Comparison of ENCODE assay signal across 14 cellular contexts in genomic region chrX:43707812-43708548, GRCh38. TPM values are rescaled to one million over a fixed set of nuclear protein-coding genes. Genes with fewer than 3 reads are reported as not detected.
DNase-seq lines count a peak whose midpoint lies in the region; ATAC-seq and TF ChIP-seq lines count a peak whose summit lies in the region.
"Had no signal": no experiment of that assay in that cellular context is flagged by ENCODE, and none has a peak within 500 bp of the region (broad histone marks: within the 10 kb centered on the region; RNA-seq: fewer than 3 reads in every experiment).

No MANE protein-coding gene starts in this region.

- H3K4me1 Mint-ChIP-seq in GM23338 = no peaks in the 10 kb centered on the region; the same call in 2 of the 3 replicates

- H3K27me3 Mint-ChIP-seq in GM23338 (ENCODE audit: insufficient read depth, low read depth, poor library complexity) = no peaks in the 10 kb centered on the region
- H3K27me3 Mint-ChIP-seq: brain had no signal

- H3K4me3 Mint-ChIP-seq in GM23338 = no peak overlapping the region
- H3K4me3 Mint-ChIP-seq: brain had no signal

- H3K27ac Mint-ChIP-seq in GM23338 = no peak overlapping the region

- TF ChIP-seq POLR2A in heart left ventricle (IDR thresholded peaks at IDR 0.05) = no peak
- no peak for TF ChIP-seq POLR2A in prostate gland (IDR thresholded peaks at IDR 0.05)

- H3K27ac ChIP-seq in A673 (ENCODE audit: low read depth, low read length, poor library complexity, severe bottlenecking) = no peak overlapping the region
- H3K27ac ChIP-seq in brain microvascular endothelial cell = peak overlapping the region; percentile 5
- peak overlapping the region; percentile 50 to 91 (median 77) for H3K27ac ChIP-seq in heart left ventricle
- H3K27ac ChIP-seq in prostate gland = peak overlapping the region; percentile 68 to 74
- no peak overlapping the region for H3K27ac ChIP-seq in GM23338 (ENCODE audit: low read depth)
- H3K27ac ChIP-seq: WERI-Rb-1 had no signal

- H3K27me3 ChIP-seq in A673 (replicated peaks; ENCODE audit: insufficient read depth, low read depth, low read length, poor library complexity) (no peaks in the 10 kb centered on the region), brain microvascular endothelial cell (replicated peaks) (no peaks in the 10 kb centered on the region), heart left ventricle (peaks cover 0 to 19% (median 0%) of the 10 kb centered on the region in 9 donors), prostate gland (replicated peaks; ENCODE audit: insufficient read depth) (no peaks in the 10 kb centered on the region), GM23338 (ENCODE audit: insufficient read depth) (no peaks in the 10 kb centered on the region)

- H3K9me2 ChIP-seq in GM23338 (ENCODE audit: insufficient read depth) = no peaks in the 10 kb centered on the region

- no peaks in the 10 kb centered on the region for H3K79me2 ChIP-seq in GM23338 (replicated peaks; ENCODE audit: insufficient read depth)

- CTCF ChIA-PET in A673 (lab: Charles Lee) = no interaction called here

- no peak overlapping the region for H3K4me2 ChIP-seq in GM23338

- peaks cover 7% of the 10 kb centered on the region for H3K4me1 ChIP-seq in A673 (ENCODE audit: insufficient read depth, low read length, poor library complexity, severe bottlenecking)
- H3K4me1 ChIP-seq in heart left ventricle = peaks cover 0 to 52% (median 16%) of the 10 kb centered on the region in 12 donors
- no peaks in the 10 kb centered on the region for H3K4me1 ChIP-seq in prostate gland (replicated peaks)
- no peaks in the 10 kb centered on the region for H3K4me1 ChIP-seq in GM23338 (ENCODE audit: insufficient read depth)

- 0 out of 3 replicates have a peak, but pooled peaks cover under 1% of the 10 kb centered on the region for H3K36me3 Mint-ChIP-seq in GM23338 (ENCODE audit: low read depth)

- H3K9me3 ChIP-seq in A673 (ENCODE audit: low read depth, low read length, poor library complexity, severe bottlenecking) = no peaks in the 10 kb centered on the region
- H3K9me3 ChIP-seq in heart left ventricle = no peaks in the 10 kb centered on the region
- no peaks in the 10 kb centered on the region for H3K9me3 ChIP-seq in prostate gland

- no TSS peak for BruUV-seq in A673 (replicated peaks; lab: Mats Ljungman, UMichigan)

- peak; percentile 53 to 78 (median 68) for ATAC-seq in heart left ventricle
- no peak for ATAC-seq in GM23338

- 8 to 42% (median 21%) methylated on average over 3 of the region's 3 CpGs for WGBS in heart left ventricle, 4 donors
- 8% methylated on average over 3 of the region's 3 CpGs for WGBS in prostate gland

- TF ChIP-seq CTCF in A673 (conservative IDR thresholded peaks at IDR 0.05; ENCODE audit: low read depth, low read length) = no peak
- TF ChIP-seq CTCF in brain microvascular endothelial cell (IDR thresholded peaks at IDR 0.05; ENCODE audit: low read depth, low read length, missing control alignments) = no peak
- TF ChIP-seq CTCF in heart left ventricle (IDR thresholded peaks at IDR 0.05) = no peak
- TF ChIP-seq CTCF in prostate gland (IDR thresholded peaks at IDR 0.05) = no peak
- no peak for TF ChIP-seq CTCF in GM23338 (conservative IDR thresholded peaks at IDR 0.05; ENCODE audit: low read depth in 2 of 2)
- TF ChIP-seq CTCF in GM20000 (IDR thresholded peaks at IDR 0.05; ENCODE audit: extremely low read depth, missing control alignments) = no peak

- intact Hi-C loops in A673 (cut with micrococcal nuclease; ENCODE audit: unreplicated experiment) (no loop called here), heart left ventricle (cut with DNase I) (loop anchor here in 5 of 10 donors (2.0 to 10.0 kb wide), 4 partner anchors 51 to 56 kb away; partner anchors contain the start of gene MAOA (in 3 of the 5)), prostate gland (cut with DNase I) (no loop called here)

- no peak overlapping the region for H3K4me3 ChIP-seq in A673 (ENCODE audit: low read depth, low read length, poor library complexity, severe bottlenecking)
- H3K4me3 ChIP-seq in brain microvascular endothelial cell (ENCODE audit: low read depth, low read length) = no peak overlapping the region
- no peak overlapping the region for H3K4me3 ChIP-seq in heart left ventricle
- H3K4me3 ChIP-seq in prostate gland = no peak overlapping the region
- no peak overlapping the region for H3K4me3 ChIP-seq in GM23338

- H3F3A ChIP-seq in GM23338 (replicated peaks; ENCODE audit: low read depth) = no peaks in the 10 kb centered on the region

- H3K9me3 Mint-ChIP-seq in GM23338 = 0 out of 3 replicates have a peak, but pooled peaks cover under 1% of the 10 kb centered on the region

- H2AFZ ChIP-seq in GM23338 = no peak overlapping the region

- H3K36me3 ChIP-seq in A673 (ENCODE audit: insufficient read depth, low read length, poor library complexity, severe bottlenecking) (no peaks in the 10 kb centered on the region), brain microvascular endothelial cell (replicated peaks) (no peaks in the 10 kb centered on the region), heart left ventricle (peaks cover 0 to 4% (median 0%) of the 10 kb centered on the region in 9 donors), prostate gland (no peaks in the 10 kb centered on the region), GM23338 (ENCODE audit: insufficient read depth) (no peaks in the 10 kb centered on the region)
- H3K36me3 ChIP-seq: WERI-Rb-1 had no signal

- in situ Hi-C loops in brain microvascular endothelial cell (cut with HindIII; ENCODE audit: low pct_ligation_motif_present, low sequenced_read_pairs) = no loop called here

- DNase-seq in A673 (ENCODE audit: low spot score) (peak; percentile 35), brain microvascular endothelial cell (no peak), heart left ventricle (peak in 4 of 5 donors; percentile 26 to 74 (median 50)), prostate gland (ENCODE audit: low spot score) (peak; percentile 89), GM23338 (ENCODE audit: low spot score) (no peak), NCI-H526 (lab: John Stamatoyannopoulos, UW) (no peak), GM20000 (ENCODE audit: low spot score) (no peak), glomerular visceral epithelial cell (ENCODE audit: extremely low spot score) (no peak)
- DNase-seq: activated T-cell treated with anti-CD3 and anti-CD28 coated beads for 4 hours; DMS79; NCI-H446 treated with DMSO at 0.1 percent for 48 hours; stimulated activated CD8-positive, alpha-beta memory T cell treated with anti-CD3 and anti-CD28 coated beads, Interleukin-4, amount 100 ng/mL, for 48 hours; WERI-Rb-1 had no signal

- POLR2A ChIA-PET in A673 (lab: Charles Lee; ENCODE audit: low non-redundant PET) = no interaction called here

- no peaks in the 10 kb centered on the region for H4K20me1 ChIP-seq in GM23338 (replicated peaks; ENCODE audit: insufficient read depth)

TF ChIP-seq in GM23338, 12 proteins besides CTCF, POLR2A, EP300 and RAD21 (continues in another document):
- no peak for TF ChIP-seq REST (IDR thresholded peaks at IDR 0.05; ENCODE audit: unreplicated experiment)
- TF ChIP-seq EZH2 (IDR thresholded peaks at IDR 0.05; ENCODE audit: low read depth, unreplicated experiment) = no peak

RNA-seq across cellular contexts. Expression of gene MAOA, which starts 51.9 kb away (rescaled TPM):
- total RNA-seq in A673 (2021) = 6.1 and 8.5 TPM in 2 replicates
- 100 to 1,000 TPM in 5 of 9 donors, 10 to 100 TPM in 4; 53.5 to 320 (median 104) TPM for total RNA-seq in heart left ventricle
- 100 to 1,000 TPM in 1 of 2 donors, 10 to 100 TPM in 1; 38.2 to 104 TPM for polyA plus RNA-seq in heart left ventricle
- total RNA-seq in prostate gland = 100 to 1,000 TPM in 1 of 2 donors, 10 to 100 TPM in 1; 70.7 to 230 TPM
- 5.2 and 6.1 TPM in 2 replicates for total RNA-seq in GM23338 (2014; rRNA removed; shearing (Covaris generic))
- 1.7 and 3.2 TPM in 2 replicates for polyA plus RNA-seq in GM23338 (2016; fragmentation: Nextera tagmentation; extraction: Ambion mirVana)

Comparison
In these comparisons a context has a peak if more than half of its experiments do, and no peak if none do; other contexts are left out.
1. DNase-seq: peak in A673 (single experiment), heart left ventricle (4 of 5) and prostate gland (single experiment); none in brain microvascular endothelial cell (single experiment), GM23338 (single experiment), NCI-H526 (0 of 2), GM20000 (single experiment) and glomerular visceral epithelial cell (single experiment).
2. H3K27ac ChIP-seq: peak in brain microvascular endothelial cell (single experiment), heart left ventricle (12 of 12) and prostate gland (2 of 2); none in A673 (single experiment) and GM23338 (single experiment).